ENCODE assay signal across 23 cellular contexts in the genomic region with DNA sequence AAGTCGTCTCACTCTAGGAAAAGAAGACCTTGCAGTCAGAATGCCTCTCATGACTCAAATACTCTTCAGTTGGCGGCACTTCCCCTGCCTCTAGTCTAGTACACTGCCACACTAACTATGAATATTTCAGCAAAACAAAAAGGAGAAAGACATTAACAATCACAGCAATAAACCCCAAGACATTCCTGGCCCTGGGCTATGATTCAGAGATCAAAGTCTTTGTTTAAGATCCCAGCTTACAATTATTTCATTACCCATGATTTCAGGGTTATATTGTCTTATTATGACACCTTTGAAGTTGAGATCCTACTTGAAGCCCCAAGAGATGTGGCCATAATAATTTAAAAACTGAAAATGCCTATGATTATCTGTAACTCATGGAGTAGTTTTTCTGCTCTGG.
"Had no signal": no experiment of that assay in that cellular context is flagged by ENCODE, and none has a peak within 500 bp of the region (broad histone marks: within the 10 kb centered on the region; RNA-seq: fewer than 3 reads in every experiment).

No MANE protein-coding gene starts in this region.

- H3K36me3 Mint-ChIP-seq: immature natural killer cell; memory B cell; mesothelial cell of epicardium; naive thymus-derived CD4-positive, alpha-beta T cell had no signal

- H3K27ac ChIP-seq: coronary artery, dorsolateral prefrontal cortex, esophagus muscularis mucosa, foreskin keratinocyte, gastroesophageal sphincter, heart left ventricle, hepatocyte, left lung had no signal

- H3K4me1 Mint-ChIP-seq: immature natural killer cell, memory B cell had no signal

- H3K4me3 Mint-ChIP-seq: immature natural killer cell; memory B cell; mesothelial cell of epicardium; naive thymus-derived CD4-positive, alpha-beta T cell had no signal

- H3K9me3 ChIP-seq: esophagus muscularis mucosa, gastroesophageal sphincter, heart left ventricle, left lung had no signal

- ATAC-seq: foreskin keratinocyte; gastroesophageal sphincter; heart left ventricle; left lung; left ventricle myocardium superior; naive thymus-derived CD4-positive, alpha-beta T cell had no signal

- H3K9me3 Mint-ChIP-seq: memory B cell had no signal

- H3K27me3 ChIP-seq: dorsolateral prefrontal cortex, esophagus muscularis mucosa, foreskin keratinocyte, gastroesophageal sphincter, heart left ventricle, hepatocyte, left lung had no signal

- DNase-seq: dermis blood vessel endothelial cell; dorsolateral prefrontal cortex; effector CD4-positive, alpha-beta T cell; effector memory CD4-positive, alpha-beta T cell; foreskin keratinocyte; heart left ventricle; hypothalamus; immature natural killer cell; islet precursor cell; kidney; kidney glomerular epithelial cell; left lung; left ventricle myocardium superior; mammary epithelial cell; naive thymus-derived CD4-positive, alpha-beta T cell had no signal

- H3K79me2 ChIP-seq: hepatocyte had no signal

- H3K27ac Mint-ChIP-seq: immature natural killer cell; memory B cell; mesothelial cell of epicardium; naive thymus-derived CD4-positive, alpha-beta T cell had no signal

- H3K4me2 ChIP-seq: hepatocyte had no signal

- H3K36me3 ChIP-seq: esophagus muscularis mucosa, gastroesophageal sphincter, heart left ventricle, left lung had no signal

- H3K4me1 ChIP-seq: esophagus muscularis mucosa, foreskin keratinocyte, gastroesophageal sphincter, heart left ventricle, left lung had no signal

- H3K4me3 ChIP-seq: coronary artery, dorsolateral prefrontal cortex, esophagus muscularis mucosa, gastroesophageal sphincter, heart left ventricle, hepatocyte, left lung, lung had no signal

- FAIRE-seq: frontal cortex, kidney had no signal
